In genomic region chr7:158431055-158431940, GRCh38 we compare ENCODE assay signal across 14 cellular contexts.
DNase-seq lines count a peak whose midpoint lies in the region; ATAC-seq, FAIRE-seq and TF ChIP-seq lines count a peak whose summit lies in the region.
"Had no signal": no experiment of that assay in that cellular context is flagged by ENCODE, and none has a peak within 500 bp of the region (broad histone marks: within the 10 kb centered on the region; RNA-seq: fewer than 3 reads in every experiment).

No MANE protein-coding gene starts in this region.

- H3K23ac ChIP-seq in H9 (ENCODE audit: insufficient read length, low read depth, low read length), result no peak overlapping the region

- H3K56ac ChIP-seq in H9 (ENCODE audit: insufficient read length, low read depth, low read length), result no peak overlapping the region

- WGBS in H9 (ENCODE audit: extremely low coverage, insufficient read length, low lambda C conversion rate), result no CpG with 5 or more reads among the region's 12 CpGs

- H2BK20ac ChIP-seq in H9 (ENCODE audit: low read depth, low read length, poor library complexity, severe bottlenecking), result no peak overlapping the region

- FAIRE-seq in astrocyte (lab: Jason Lieb, UNC), result no peak

- H2BK120ac ChIP-seq in H9 (ENCODE audit: low read depth, low read length, poor library complexity, severe bottlenecking), result no peak overlapping the region

- H3K27ac ChIP-seq in H9 (ENCODE audit: insufficient read length, low read depth, low read length) (no peak overlapping the region), astrocyte (ENCODE audit: low read depth, low read length) (peak overlapping the region; percentile 42), muscle layer of colon (ENCODE audit: low read depth, low read length) (peak overlapping the region; percentile 80)

- no peak overlapping the region for H2BK5ac ChIP-seq in H9 (ENCODE audit: insufficient read length, low read length)

- H3K9me3 ChIP-seq in H9 (ENCODE audit: control insufficient read depth, low read depth, low read length) (no peaks in the 10 kb centered on the region), astrocyte (ENCODE audit: insufficient read depth, low read depth, low read length) (peaks cover 4% of the 10 kb centered on the region), muscle layer of colon (ENCODE audit: low read length) (no peaks in the 10 kb centered on the region)

- no peaks in the 10 kb centered on the region for H3K23me2 ChIP-seq in H9 (ENCODE audit: insufficient read length, low read depth, low read length, poor library complexity, severe bottlenecking)

- DNase-seq in H9 (no peak), astrocyte (ENCODE audit: low read depth) (no peak), ecto neural progenitor cell (ENCODE audit: low spot score) (no peak), GM03348 (ENCODE audit: low spot score) (no peak)
- DNase-seq in stimulated activated naive CD4-positive, alpha-beta T cell (lab: John Stamatoyannopoulos, UW), result no peak
- DNase-seq: activated CD4-positive, alpha-beta T cell treated with anti-CD3 and anti-CD28 coated beads, Interleukin-2, amount 50 U/mL, for 1 hour; amygdala; dermis blood vessel endothelial cell; naive B cell had no signal

- no peak overlapping the region for H3K4ac ChIP-seq in H9 (ENCODE audit: low read depth, low read length)

- H3K79me2 ChIP-seq in H9 (ENCODE audit: insufficient read depth, low read length), result no peaks in the 10 kb centered on the region
- no peaks in the 10 kb centered on the region for H3K79me2 ChIP-seq in astrocyte (ENCODE audit: insufficient read depth, low read length)

- ATAC-seq in stimulated activated memory B cell treated with anti-CD40 and anti-IgM and Interleukin-4, amounts not matched to agents 10 μg/mL and 1 μg/mL and 100 μg/mL, for 72 hours, result peak; percentile 36
- ATAC-seq in HG03280 (IDR thresholded peaks at IDR 0.05; ENCODE audit: unreplicated experiment), result no peak
- ATAC-seq: GM23338 had no signal

- no peak overlapping the region for H2BK12ac ChIP-seq in H9 (ENCODE audit: insufficient read length, low read depth, low read length)

- no peak overlapping the region for H3K14ac ChIP-seq in H9 (ENCODE audit: insufficient read depth, low read length)

- H3K18ac ChIP-seq in H9 (ENCODE audit: insufficient read length, low read depth, low read length), result peak overlapping the region; percentile 5

- H3K36me3 ChIP-seq in astrocyte (ENCODE audit: insufficient read depth, low read length) (no peaks in the 10 kb centered on the region), muscle layer of colon (ENCODE audit: insufficient read depth, low read length) (no peaks in the 10 kb centered on the region)

- peaks cover 3 to 8% (median 7%) of the 10 kb centered on the region in 3 experiments; a peak in 4 of 7 replicates for H3K36me3 Mint-ChIP-seq in H9 (ENCODE audit: insufficient read depth in 1 of 3, low read depth in 3 of 3)
- no peaks in the 10 kb centered on the region for H3K36me3 Mint-ChIP-seq in astrocyte (ENCODE audit: low read depth, unreplicated experiment)
- H3K36me3 Mint-ChIP-seq in stimulated activated memory B cell treated with anti-CD40 and anti-IgM and Interleukin-4, amounts not matched to agents 10 μg/mL and 1 μg/mL and 100 μg/mL, for 72 hours, result no peaks in the 10 kb centered on the region
- H3K36me3 Mint-ChIP-seq: naive B cell had no signal

- H3K9me3 Mint-ChIP-seq in H9 (peaks cover 3 to 5% of the 10 kb centered on the region in 2 experiments; a peak in 2 of 5 replicates), astrocyte (ENCODE audit: unreplicated experiment) (peaks cover 8% of the 10 kb centered on the region)
- H3K9me3 Mint-ChIP-seq in stimulated activated memory B cell treated with anti-CD40 and anti-IgM and Interleukin-4, amounts not matched to agents 10 μg/mL and 1 μg/mL and 100 μg/mL, for 72 hours, result no peaks in the 10 kb centered on the region

- no peaks in the 10 kb centered on the region for H3K79me1 ChIP-seq in H9 (ENCODE audit: insufficient read depth, low read depth, low read length, poor library complexity, severe bottlenecking)

- peak overlapping the region in 2 of 3 experiments; percentile 21 to 41; a peak in 4 of 7 replicates for H3K27ac Mint-ChIP-seq in H9
- no peak overlapping the region for H3K27ac Mint-ChIP-seq in astrocyte (ENCODE audit: unreplicated experiment)
- H3K27ac Mint-ChIP-seq in stimulated activated memory B cell treated with anti-CD40 and anti-IgM and Interleukin-4, amounts not matched to agents 10 μg/mL and 1 μg/mL and 100 μg/mL, for 72 hours, result peak overlapping the region; percentile 35
- H3K27ac Mint-ChIP-seq: GM23338, IgD-negative memory B cell had no signal

- peak overlapping the region; percentile 90 for H4K8ac ChIP-seq in H9 (replicated peaks; ENCODE audit: insufficient read length, low read depth, low read length)

- no peak overlapping the region for H4K91ac ChIP-seq in H9 (ENCODE audit: insufficient read length, low read depth, low read length)

- H4K20me1 ChIP-seq in H9 (ENCODE audit: control insufficient read depth, insufficient read depth, insufficient read length) (no peaks in the 10 kb centered on the region), astrocyte (ENCODE audit: insufficient read depth, low read length) (no peaks in the 10 kb centered on the region)

- peaks cover 8 to 14% of the 10 kb centered on the region in 2 experiments for H3K4me1 Mint-ChIP-seq in H9
- peaks cover 7% of the 10 kb centered on the region for H3K4me1 Mint-ChIP-seq in astrocyte (ENCODE audit: low read depth, unreplicated experiment)
- peaks cover 15% of the 10 kb centered on the region for H3K4me1 Mint-ChIP-seq in stimulated activated memory B cell treated with anti-CD40 and anti-IgM and Interleukin-4, amounts not matched to agents 10 μg/mL and 1 μg/mL and 100 μg/mL, for 72 hours

- peaks cover 2% of the 10 kb centered on the region; the same call in 1 of the 2 replicates for H3K27me3 Mint-ChIP-seq in H9 (ENCODE audit: low read depth)
- H3K27me3 Mint-ChIP-seq in astrocyte (ENCODE audit: low read depth, unreplicated experiment), result no peaks in the 10 kb centered on the region
- H3K27me3 Mint-ChIP-seq in stimulated activated memory B cell treated with anti-CD40 and anti-IgM and Interleukin-4, amounts not matched to agents 10 μg/mL and 1 μg/mL and 100 μg/mL, for 72 hours, result no peaks in the 10 kb centered on the region

- H3K4me2 ChIP-seq in H9 (ENCODE audit: insufficient read depth, insufficient read length, low read length) (no peak overlapping the region), astrocyte (ENCODE audit: low read length) (no peak overlapping the region)
- H3K4me2 ChIP-seq: GM23338 had no signal

- H2AFZ ChIP-seq in H9 (ENCODE audit: low read length), result no peak overlapping the region
- H2AFZ ChIP-seq in astrocyte (ENCODE audit: low read depth, low read length), result no peak overlapping the region

- H3K4me1 ChIP-seq in H9 (ENCODE audit: insufficient read depth, low read length), result no peaks in the 10 kb centered on the region
- no peaks in the 10 kb centered on the region for H3K4me1 ChIP-seq in astrocyte (ENCODE audit: insufficient read depth, low read length)
- peaks cover 12% of the 10 kb centered on the region for H3K4me1 ChIP-seq in muscle layer of colon (ENCODE audit: insufficient read depth, low read length)

- TF ChIP-seq CTCF in H9 (conservative IDR thresholded peaks at IDR 0.05) (no peak), astrocyte (IDR thresholded peaks at IDR 0.05; ENCODE audit: insufficient read depth, low read depth, low read length) (no peak)

- no peak overlapping the region for H3K4me3 Mint-ChIP-seq in H9
- no peak overlapping the region for H3K4me3 Mint-ChIP-seq in astrocyte (ENCODE audit: unreplicated experiment)
- no peak overlapping the region for H3K4me3 Mint-ChIP-seq in stimulated activated memory B cell treated with anti-CD40 and anti-IgM and Interleukin-4, amounts not matched to agents 10 μg/mL and 1 μg/mL and 100 μg/mL, for 72 hours
- H3K4me3 Mint-ChIP-seq: GM23338, naive B cell had no signal

- no peak overlapping the region for H3K4me3 ChIP-seq in astrocyte (ENCODE audit: insufficient read depth, low read depth, low read length)
- H3K4me3 ChIP-seq in muscle layer of colon (ENCODE audit: low read depth in 1 of 2, low read length in 2 of 2), result no peak overlapping the region
- H3K4me3 ChIP-seq: GM23338 had no signal

- H2BK15ac ChIP-seq in H9 (ENCODE audit: low read depth, low read length), result no peak overlapping the region

- H4K5ac ChIP-seq in H9 (ENCODE audit: insufficient read length, low read depth, low read length), result peak overlapping the region; percentile 2

- H3K9ac ChIP-seq in H9 (ENCODE audit: extremely low read depth, insufficient read length, low read length) (no peak overlapping the region), astrocyte (ENCODE audit: low read length) (no peak overlapping the region), muscle layer of colon (ENCODE audit: low read length) (peak overlapping the region; percentile 17)

- no peak overlapping the region for H2AK5ac ChIP-seq in H9 (ENCODE audit: insufficient read length, low read length)

- H3K27me3 ChIP-seq in H9 (ENCODE audit: insufficient read depth, low read length) (no peaks in the 10 kb centered on the region), astrocyte (ENCODE audit: insufficient read depth, low read length) (no peaks in the 10 kb centered on the region), muscle layer of colon (ENCODE audit: control insufficient read depth in 1 of 2, insufficient read depth in 2 of 2, low read length in 2 of 2) (no peaks in the 10 kb centered on the region)

- H3T11ph ChIP-seq in H9 (ENCODE audit: low read length), result no peak overlapping the region
